20 cellular contexts compared by ENCODE assay signal in the genomic region with DNA sequence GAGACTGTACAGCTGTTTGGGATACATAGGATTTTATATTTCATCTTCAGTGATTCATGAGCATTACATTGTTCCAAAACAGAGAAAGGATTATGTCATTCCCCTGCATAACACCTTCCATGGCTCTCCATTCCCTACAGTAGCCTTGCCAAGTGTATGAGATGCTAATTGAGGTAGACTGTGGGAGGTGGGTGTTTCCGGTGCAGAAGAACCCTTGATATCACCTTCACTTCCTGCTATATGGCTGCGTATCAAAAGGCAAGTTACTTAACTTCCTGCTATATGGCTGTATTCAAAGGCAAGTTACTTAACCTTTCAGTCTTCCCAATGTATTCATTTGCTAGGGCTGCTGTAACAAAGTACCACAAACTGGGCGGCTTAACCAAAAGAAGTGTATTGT. TPM values are rescaled to one million over a fixed set of nuclear protein-coding genes. Genes with fewer than 3 reads are reported as not detected.
DNase-seq lines count a peak whose midpoint lies in the region; ATAC-seq, FAIRE-seq and TF ChIP-seq lines count a peak whose summit lies in the region.
"Had no signal": no experiment of that assay in that cellular context is flagged by ENCODE, and none has a peak within 500 bp of the region (broad histone marks: within the 10 kb centered on the region; RNA-seq: fewer than 3 reads in every experiment).

No MANE protein-coding gene starts in this region.

- H3K36me3 Mint-ChIP-seq in activated CD4-positive, alpha-beta T cell treated with anti-CD3 and anti-CD28 coated beads, Interleukin-2, amount 10 ng/mL, durations not matched to agents 24 days and 14 days (ENCODE audit: low read depth), result no peaks in the 10 kb centered on the region
- H3K36me3 Mint-ChIP-seq in astrocyte (ENCODE audit: low read depth, unreplicated experiment), result peaks cover 2% of the 10 kb centered on the region
- no peaks in the 10 kb centered on the region for H3K36me3 Mint-ChIP-seq in stimulated activated effector memory CD8-positive, alpha-beta T cell treated with anti-CD3 and anti-CD28 coated beads, Interleukin-12 subunit alpha, Interleukin-12 subunit beta, amount 100 ng/mL, for 72 hours
- H3K36me3 Mint-ChIP-seq: stimulated activated naive B cell treated with anti-CD40 and anti-IgM and Interleukin-4, amounts not matched to agents 10 μg/mL and 1 μg/mL and 100 μg/mL, for 72 hours had no signal

- H3K27me3 Mint-ChIP-seq in activated CD4-positive, alpha-beta T cell treated with anti-CD3 and anti-CD28 coated beads, Interleukin-2, amount 10 ng/mL, durations not matched to agents 24 days and 14 days, result no peaks in the 10 kb centered on the region
- no peaks in the 10 kb centered on the region for H3K27me3 Mint-ChIP-seq in astrocyte (ENCODE audit: low read depth, unreplicated experiment)

- no peak overlapping the region for H2AFZ ChIP-seq in astrocyte (ENCODE audit: low read depth, low read length)

- peaks cover 13% of the 10 kb centered on the region for H3K79me2 ChIP-seq in astrocyte (ENCODE audit: insufficient read depth, low read length)

- no peak overlapping the region for H3K9ac ChIP-seq in astrocyte (ENCODE audit: low read length)

- H4K20me1 ChIP-seq in astrocyte (ENCODE audit: insufficient read depth, low read length), result no peaks in the 10 kb centered on the region

- H3K4me1 Mint-ChIP-seq in activated CD4-positive, alpha-beta T cell treated with anti-CD3 and anti-CD28 coated beads, Interleukin-2, amount 10 ng/mL, durations not matched to agents 24 days and 14 days, result peaks cover 16% of the 10 kb centered on the region
- H3K4me1 Mint-ChIP-seq in astrocyte (ENCODE audit: low read depth, unreplicated experiment), result no peaks in the 10 kb centered on the region
- H3K4me1 Mint-ChIP-seq in stimulated activated effector memory CD8-positive, alpha-beta T cell treated with anti-CD3 and anti-CD28 coated beads, Interleukin-12 subunit alpha, Interleukin-12 subunit beta, amount 100 ng/mL, for 72 hours, result peaks cover 14% of the 10 kb centered on the region

- intact Hi-C loops in activated CD4-positive, alpha-beta T cell treated with anti-CD3 and anti-CD28 coated beads, Interleukin-2, amount 10 ng/mL, durations not matched to agents 24 days and 14 days (cut with micrococcal nuclease), result no loop called here

- peaks cover 6% of the 10 kb centered on the region for H3K9me3 Mint-ChIP-seq in activated CD4-positive, alpha-beta T cell treated with anti-CD3 and anti-CD28 coated beads, Interleukin-2, amount 10 ng/mL, durations not matched to agents 24 days and 14 days
- H3K9me3 Mint-ChIP-seq in astrocyte (ENCODE audit: unreplicated experiment), result no peaks in the 10 kb centered on the region
- no peaks in the 10 kb centered on the region for H3K9me3 Mint-ChIP-seq in stimulated activated effector memory CD8-positive, alpha-beta T cell treated with anti-CD3 and anti-CD28 coated beads, Interleukin-12 subunit alpha, Interleukin-12 subunit beta, amount 100 ng/mL, for 72 hours
- H3K9me3 Mint-ChIP-seq: stimulated activated naive B cell treated with anti-CD40 and anti-IgM and Interleukin-4, amounts not matched to agents 10 μg/mL and 1 μg/mL and 100 μg/mL, for 72 hours had no signal

- H3K27me3 ChIP-seq in astrocyte (ENCODE audit: insufficient read depth, low read length), result no peaks in the 10 kb centered on the region
- H3K27me3 ChIP-seq: uterus had no signal

- no peaks in the 10 kb centered on the region for H3K36me3 ChIP-seq in astrocyte (ENCODE audit: insufficient read depth, low read length)
- H3K36me3 ChIP-seq: uterus had no signal

- H3K4me1 ChIP-seq in astrocyte (ENCODE audit: insufficient read depth, low read length), result peaks cover 20% of the 10 kb centered on the region
- H3K4me1 ChIP-seq: uterus had no signal

- H3K4me2 ChIP-seq in astrocyte (ENCODE audit: low read length), result no peak overlapping the region

- no peak overlapping the region for H3K27ac ChIP-seq in astrocyte (ENCODE audit: low read depth, low read length)
- H3K27ac ChIP-seq: uterus had no signal

- H3K27ac Mint-ChIP-seq in activated CD4-positive, alpha-beta T cell treated with anti-CD3 and anti-CD28 coated beads, Interleukin-2, amount 10 ng/mL, durations not matched to agents 24 days and 14 days, result no peak overlapping the region
- H3K27ac Mint-ChIP-seq in astrocyte (ENCODE audit: unreplicated experiment), result no peak overlapping the region
- H3K27ac Mint-ChIP-seq in stimulated activated effector memory CD8-positive, alpha-beta T cell treated with anti-CD3 and anti-CD28 coated beads, Interleukin-12 subunit alpha, Interleukin-12 subunit beta, amount 100 ng/mL, for 72 hours, result no peak overlapping the region
- H3K27ac Mint-ChIP-seq: stimulated activated naive B cell treated with anti-CD40 and anti-IgM and Interleukin-4, amounts not matched to agents 10 μg/mL and 1 μg/mL and 100 μg/mL, for 72 hours had no signal

- no peak overlapping the region for H3K4me3 Mint-ChIP-seq in activated CD4-positive, alpha-beta T cell treated with anti-CD3 and anti-CD28 coated beads, Interleukin-2, amount 10 ng/mL, durations not matched to agents 24 days and 14 days
- no peak overlapping the region for H3K4me3 Mint-ChIP-seq in astrocyte (ENCODE audit: unreplicated experiment)
- H3K4me3 Mint-ChIP-seq in stimulated activated effector memory CD8-positive, alpha-beta T cell treated with anti-CD3 and anti-CD28 coated beads, Interleukin-12 subunit alpha, Interleukin-12 subunit beta, amount 100 ng/mL, for 72 hours, result no peak overlapping the region
- H3K4me3 Mint-ChIP-seq: stimulated activated naive B cell treated with anti-CD40 and anti-IgM and Interleukin-4, amounts not matched to agents 10 μg/mL and 1 μg/mL and 100 μg/mL, for 72 hours had no signal

- DNase-seq in activated CD4-positive, alpha-beta T cell treated with anti-CD3 and anti-CD28 coated beads, Interleukin-2, amount 10 ng/mL, durations not matched to agents 24 days and 14 days, result peak; percentile 59
- no peak for DNase-seq in activated CD4-positive, alpha-beta T cell treated with anti-CD3 and anti-CD28 coated beads, Interleukin-2, amount 50 U/mL, for 48 hours
- DNase-seq in MV-4-11 (lab: John Stamatoyannopoulos, UW) (peak; percentile 80), astrocyte (ENCODE audit: low read depth) (no peak), NCI-H1105 treated with DMSO at 0.1 percent for 48 hours (lab: John Stamatoyannopoulos, UW) (no peak), superior temporal gyrus (ENCODE audit: extremely low spot score) (no peak), NCI-H1048 (lab: John Stamatoyannopoulos, UW) (no peak)
- no peak for DNase-seq in stimulated activated effector memory CD8-positive, alpha-beta T cell treated with anti-CD3 and anti-CD28 coated beads, Interleukin-12 subunit alpha, Interleukin-12 subunit beta, amount 100 ng/mL, for 72 hours (ENCODE audit: low spot score in 2 of 2)
- DNase-seq: activated effector memory CD4-positive, alpha-beta T cell treated with anti-CD3 and anti-CD28 coated beads, Interleukin-2, amount 50 U/mL, for 16 hours; Caco-2; effector CD4-positive, alpha-beta T cell; hippocampal formation; SHP77; stimulated activated naive B cell treated with anti-CD40 and anti-IgM and Interleukin-4, amounts not matched to agents 10 μg/mL and 1 μg/mL and 100 μg/mL, for 72 hours; T-helper 9 cell; uterus had no signal

- no peak for TF ChIP-seq CTCF in astrocyte (IDR thresholded peaks at IDR 0.05; ENCODE audit: insufficient read depth, low read depth, low read length)

- peak; percentile 67 for ATAC-seq in stimulated activated effector memory CD8-positive, alpha-beta T cell treated with anti-CD3 and anti-CD28 coated beads, Interleukin-12 subunit alpha, Interleukin-12 subunit beta, amount 100 ng/mL, for 72 hours
- ATAC-seq: HCT116; HepG2; stimulated activated naive B cell treated with anti-CD40 and anti-IgM and Interleukin-4, amounts not matched to agents 10 μg/mL and 1 μg/mL and 100 μg/mL, for 72 hours had no signal

- FAIRE-seq in astrocyte (lab: Jason Lieb, UNC), result peak; percentile 29
- FAIRE-seq: G401.6, HepG2 had no signal

- H3K4me3 ChIP-seq in astrocyte (ENCODE audit: insufficient read depth, low read depth, low read length), result no peak overlapping the region
- H3K4me3 ChIP-seq: skin epidermis, uterus had no signal

- no peaks in the 10 kb centered on the region for H3K9me3 ChIP-seq in astrocyte (ENCODE audit: insufficient read depth, low read depth, low read length)
- H3K9me3 ChIP-seq: Caco-2, uterus had no signal

RNA-seq across cellular contexts. Expression of a gene that starts 11.2 kb away (rescaled TPM):
- total RNA-seq in activated CD4-positive, alpha-beta T cell treated with anti-CD3 and anti-CD28 coated beads, Interleukin-2, amount 10 ng/mL, durations not matched to agents 24 days and 14 days, result 4.4 and 5.2 TPM in 2 replicates
- total RNA-seq in astrocyte, result 3.3 and 3.9 TPM in 2 replicates
- total RNA-seq: HepG2 had no signal

Comparison
In these comparisons a context has a peak if more than half of its experiments do, and no peak if none do; other contexts are left out.
1. DNase-seq: peak in activated CD4-positive, alpha-beta T cell treated with anti-CD3 and anti-CD28 coated beads, Interleukin-2, amount 10 ng/mL, durations not matched to agents 24 days and 14 days (single experiment) and MV-4-11 (single experiment); none in activated CD4-positive, alpha-beta T cell treated with anti-CD3 and anti-CD28 coated beads, Interleukin-2, amount 50 U/mL, for 48 hours (0 of 2), astrocyte (single experiment), stimulated activated effector memory CD8-positive, alpha-beta T cell treated with anti-CD3 and anti-CD28 coated beads, Interleukin-12 subunit alpha, Interleukin-12 subunit beta, amount 100 ng/mL, for 72 hours (0 of 2), NCI-H1105 treated with DMSO at 0.1 percent for 48 hours (single experiment), superior temporal gyrus (single experiment) and NCI-H1048 (single experiment).